Comparison of ENCODE assay signal across 8 cellular contexts in genomic region chr18:24359787-24360186, GRCh38. TPM values are rescaled to one million over a fixed set of nuclear protein-coding genes. Genes with fewer than 3 reads are reported as not detected.
DNase-seq lines count a peak whose midpoint lies in the region; ATAC-seq, FAIRE-seq and TF ChIP-seq lines count a peak whose summit lies in the region.
"Not testable (repeated sequence)": the region's sequence is repeated elsewhere in the genome, so short reads cannot be mapped to it uniquely, and the experiment has no call there.

No MANE protein-coding gene starts in this region.

- not testable (repeated sequence) for H3K9me3 ChIP-seq in heart left ventricle, pancreas

- not testable (repeated sequence) for H3K27me3 ChIP-seq in heart left ventricle, pancreas

- H3K36me3 ChIP-seq in heart left ventricle, pancreas: not testable (repeated sequence)

- DNase-seq in ACHN (peak; percentile 67), NCI-H1417 treated with DMSO at 0.1 percent for 48 hours (lab: John Stamatoyannopoulos, UW) (peak; percentile 49), SHP77 treated with DMSO at 0.1 percent for 48 hours (lab: John Stamatoyannopoulos, UW) (peak; percentile 14), astrocyte of the spinal cord (ENCODE audit: low read depth, low spot score) (peak; percentile 66)
- not testable (repeated sequence) for DNase-seq in heart left ventricle, pancreas

- TF ChIP-seq POLR2A in heart left ventricle (IDR thresholded peaks at IDR 0.05): not testable (repeated sequence)

- TF ChIP-seq CTCF in GM12872 (IDR thresholded peaks at IDR 0.05; ENCODE audit: insufficient read depth, low read depth, low read length) (peak; percentile 53), astrocyte of the spinal cord (IDR thresholded peaks at IDR 0.05; ENCODE audit: low read depth, low read length) (peak; percentile 49), heart left ventricle (IDR thresholded peaks at IDR 0.05) (peak; percentile 53 to 81 (median 70)), pancreas (IDR thresholded peaks at IDR 0.05) (peak; percentile 34 to 56 (median 44))

- not testable (repeated sequence) for H3K4me3 ChIP-seq in astrocyte of the spinal cord (ENCODE audit: low read depth, low read length); heart left ventricle; pancreas

- H3K27ac ChIP-seq in heart left ventricle, pancreas: not testable (repeated sequence)

- intact Hi-C loops in heart left ventricle (cut with DNase I) (loop anchor here (1.0 to 10.0 kb wide), 13 partner anchors 38 to 375 kb away; partner anchors contain the start of genes IMPACT (in 1 of the 10) and OSBPL1A (in 1 of the 10)), pancreas (cut with DNase I) (loop anchor here (5.0 to 10.0 kb wide), 3 partner anchors 125 to 133 kb away; no protein-coding TSS in a partner anchor)

- peak; percentile 67 for FAIRE-seq in pancreas (lab: Jason Lieb, UNC)

- peak; percentile 58 for ATAC-seq in HG02759 (IDR thresholded peaks at IDR 0.05; ENCODE audit: unreplicated experiment)
- ATAC-seq in heart left ventricle: peak in 2 of 4 donors; percentile 39 to 42
- ATAC-seq in pancreas: peak; percentile 67 to 93 (median 80)

- H3K4me1 ChIP-seq in heart left ventricle, pancreas: not testable (repeated sequence)

- 31 to 42% (median 33%) methylated on average over 7 of the region's 7 CpGs for WGBS in heart left ventricle, 4 donors
- 16 to 19% methylated on average over 7 of the region's 7 CpGs for WGBS in pancreas, 2 donors

- in situ Hi-C loops in ACHN (cut with HindIII; ENCODE audit: low pct_ligation_motif_present, low pct_unique_long_range_greater_than_20kb, low sequenced_read_pairs); astrocyte of the spinal cord (cut with HindIII; ENCODE audit: low sequenced_read_pairs): not testable (repeated sequence)

RNA-seq across cellular contexts. Expression of gene OSBPL1A, which starts 37.8 kb away (rescaled TPM):
- total RNA-seq in heart left ventricle (10 to 100 TPM; 49.7 to 85.4 (median 76.1) TPM), pancreas (10 to 100 TPM in 4 of 6 donors, 1 to 10 TPM in 2; 8.9 to 17.9 (median 11.4) TPM)
- polyA plus RNA-seq in heart left ventricle (10 to 100 TPM; 32.8 to 40.6 TPM), pancreas (10 to 100 TPM in 1 of 2 donors, 1 to 10 TPM in 1; 5.8 to 10.7 TPM)
